ENCODE assay signal across 9 cellular contexts in genomic region chr3:61858054-61858453, GRCh38.
DNase-seq lines count a peak whose midpoint lies in the region; ATAC-seq and TF ChIP-seq lines count a peak whose summit lies in the region.
"Had no signal": no experiment of that assay in that cellular context is flagged by ENCODE, and none has a peak within 500 bp of the region (broad histone marks: within the 10 kb centered on the region; RNA-seq: fewer than 3 reads in every experiment).

No MANE protein-coding gene starts in this region.

- no peaks in the 10 kb centered on the region for H3K4me1 Mint-ChIP-seq in stimulated activated naive CD8-positive, alpha-beta T cell treated with anti-CD3 and anti-CD28 coated beads, Interleukin-15, amount 100 ng/mL, for 72 hours

- H3K9me3 Mint-ChIP-seq in stimulated activated naive CD8-positive, alpha-beta T cell treated with anti-CD3 and anti-CD28 coated beads, Interleukin-15, amount 100 ng/mL, for 72 hours, result no peaks in the 10 kb centered on the region

- TF ChIP-seq POLR2A in HCT116 (IDR thresholded peaks at IDR 0.05; ENCODE audit: borderline replicate concordance, extremely low read depth, insufficient read depth, insufficient read length), result no peak

- no peak for ATAC-seq in HCT116
- peak; percentile 90 for ATAC-seq in SK-N-SH treated with all-trans-retinoic acid at 6 μM for 48 hours
- ATAC-seq in omental fat pad (ENCODE audit: low FRiP score), result no peak
- ATAC-seq in HG02623 (IDR thresholded peaks at IDR 0.05; ENCODE audit: unreplicated experiment), result no peak
- ATAC-seq in stimulated activated naive CD8-positive, alpha-beta T cell treated with anti-CD3 and anti-CD28 coated beads, Interleukin-15, amount 100 ng/mL, for 72 hours, result no peak

- H3K4me3 ChIP-seq in HCT116 (replicated peaks in 1 of 2; ENCODE audit: low read depth in 1 of 2, low read length in 2 of 2), result no peak overlapping the region
- H3K4me3 ChIP-seq in right atrium auricular region, result no peak overlapping the region

- H2AFZ ChIP-seq in HCT116 (ENCODE audit: low read depth, low read length, poor library complexity, severe bottlenecking), result no peak overlapping the region

- no peaks in the 10 kb centered on the region for H3K9me2 ChIP-seq in HCT116 (ENCODE audit: insufficient read depth)

- H3K36me3 ChIP-seq in HCT116 (ENCODE audit: control insufficient read depth in 1 of 2, insufficient read depth in 2 of 2, low read length in 2 of 2) (no peaks in the 10 kb centered on the region), right atrium auricular region (no peaks in the 10 kb centered on the region)

- TF ChIP-seq CTCF in 22Rv1 (IDR thresholded peaks at IDR 0.05), result peak; percentile 59
- TF ChIP-seq CTCF in HCT116 (IDR thresholded peaks at IDR 0.05 in 2 of 3, conservative IDR thresholded peaks at IDR 0.05 in 1 of 3; ENCODE audit: borderline replicate concordance in 1 of 3, insufficient read depth in 1 of 3, low read depth in 2 of 3, low read length in 2 of 3), result peak in 2 of 3 experiments; percentile 50 to 56; a peak in 3 of 6 replicates
- TF ChIP-seq CTCF in right atrium auricular region (IDR thresholded peaks at IDR 0.05), result peak; percentile 46 to 71
- no peak for TF ChIP-seq CTCF in omental fat pad (IDR thresholded peaks at IDR 0.05)

- RAD21 ChIA-PET in HCT116 (lab: Charles Lee; ENCODE audit: low non-redundant PET in 1 of 2, low total read pairs in 2 of 2, uncharacterized antibody in 2 of 2, unreplicated experiment in 2 of 2), result no interaction called here

- no peaks in the 10 kb centered on the region for H3K4me1 ChIP-seq in HCT116 (ENCODE audit: control insufficient read depth in 1 of 2, insufficient read depth in 2 of 2, low read length in 2 of 2)
- H3K4me1 ChIP-seq in right atrium auricular region, result peaks cover 0 to 29% of the 10 kb centered on the region in 2 donors

- TF ChIP-seq RAD21 in HCT116 (IDR thresholded peaks at IDR 0.05; ENCODE audit: low read depth), result peak; percentile 72

- H3K4me3 Mint-ChIP-seq in stimulated activated naive CD8-positive, alpha-beta T cell treated with anti-CD3 and anti-CD28 coated beads, Interleukin-15, amount 100 ng/mL, for 72 hours, result no peak overlapping the region

- BruUV-seq in HCT116 (replicated peaks; lab: Mats Ljungman, UMichigan), result no TSS peak

- no peak overlapping the region for H3K27ac Mint-ChIP-seq in stimulated activated naive CD8-positive, alpha-beta T cell treated with anti-CD3 and anti-CD28 coated beads, Interleukin-15, amount 100 ng/mL, for 72 hours

- H3K27ac ChIP-seq in 22Rv1 (no peak overlapping the region), HCT116 (ENCODE audit: low read depth, low read length) (no peak overlapping the region), right atrium auricular region (no peak overlapping the region)

- no peak overlapping the region for H3K4me2 ChIP-seq in HCT116 (ENCODE audit: low read length)

- intact Hi-C loops in HCT116 (cut with micrococcal nuclease), result loop anchor here (2.0 to 10.0 kb wide), 4 partner anchors 194 to 331 kb away; partner anchors contain the start of gene PTPRG

- POLR2A ChIA-PET in HCT116 (lab: Charles Lee), result no interaction called here

- no peaks in the 10 kb centered on the region for H3K79me2 ChIP-seq in HCT116 (ENCODE audit: insufficient read depth, low read length)

- DNase-seq in HCT116 (ENCODE audit: low read depth, low spot score), result peak; percentile 7
- DNase-seq in right atrium auricular region (ENCODE audit: low spot score), result no peak
- no peak for DNase-seq in omental fat pad (ENCODE audit: low spot score)
- DNase-seq in activated effector memory CD4-positive, alpha-beta T cell treated with Interleukin-2 at 50 U/mL for 16 hours, result no peak
- no peak for DNase-seq in stimulated activated naive CD8-positive, alpha-beta T cell treated with anti-CD3 and anti-CD28 coated beads, Interleukin-15, amount 100 ng/mL, for 72 hours
- DNase-seq: EL had no signal

- H3K27me3 ChIP-seq in HCT116 (ENCODE audit: insufficient read depth, low read length), result no peaks in the 10 kb centered on the region
- no peaks in the 10 kb centered on the region for H3K27me3 ChIP-seq in right atrium auricular region

- no peaks in the 10 kb centered on the region for H4K20me1 ChIP-seq in HCT116 (ENCODE audit: insufficient read depth)

- CTCF ChIA-PET in HCT116 (lab: Charles Lee), result interaction anchor here (1.1 to 1.7 kb wide), 3 partner anchors 25 to 193 kb away, joined by 3 to 5 read pairs (median 4); no protein-coding TSS in a partner anchor

- H3K9me3 ChIP-seq in HCT116 (ENCODE audit: control insufficient read depth in 1 of 2, insufficient read depth in 1 of 2, low read depth in 1 of 2, low read length in 2 of 2) (no peaks in the 10 kb centered on the region), right atrium auricular region (no peaks in the 10 kb centered on the region)

- H3K9ac ChIP-seq in HCT116 (ENCODE audit: low read length), result no peak overlapping the region

- peaks cover 9% of the 10 kb centered on the region for H3K27me3 Mint-ChIP-seq in stimulated activated naive CD8-positive, alpha-beta T cell treated with anti-CD3 and anti-CD28 coated beads, Interleukin-15, amount 100 ng/mL, for 72 hours

TF ChIP-seq in HCT116, 20 proteins besides CTCF, POLR2A, EP300 and RAD21 (continues in another document):
- no peak for TF ChIP-seq YY1 (IDR thresholded peaks at IDR 0.05; ENCODE audit: extremely low read depth, insufficient replicate concordance, low read depth, low read length)
- TF ChIP-seq, protein P1, sequence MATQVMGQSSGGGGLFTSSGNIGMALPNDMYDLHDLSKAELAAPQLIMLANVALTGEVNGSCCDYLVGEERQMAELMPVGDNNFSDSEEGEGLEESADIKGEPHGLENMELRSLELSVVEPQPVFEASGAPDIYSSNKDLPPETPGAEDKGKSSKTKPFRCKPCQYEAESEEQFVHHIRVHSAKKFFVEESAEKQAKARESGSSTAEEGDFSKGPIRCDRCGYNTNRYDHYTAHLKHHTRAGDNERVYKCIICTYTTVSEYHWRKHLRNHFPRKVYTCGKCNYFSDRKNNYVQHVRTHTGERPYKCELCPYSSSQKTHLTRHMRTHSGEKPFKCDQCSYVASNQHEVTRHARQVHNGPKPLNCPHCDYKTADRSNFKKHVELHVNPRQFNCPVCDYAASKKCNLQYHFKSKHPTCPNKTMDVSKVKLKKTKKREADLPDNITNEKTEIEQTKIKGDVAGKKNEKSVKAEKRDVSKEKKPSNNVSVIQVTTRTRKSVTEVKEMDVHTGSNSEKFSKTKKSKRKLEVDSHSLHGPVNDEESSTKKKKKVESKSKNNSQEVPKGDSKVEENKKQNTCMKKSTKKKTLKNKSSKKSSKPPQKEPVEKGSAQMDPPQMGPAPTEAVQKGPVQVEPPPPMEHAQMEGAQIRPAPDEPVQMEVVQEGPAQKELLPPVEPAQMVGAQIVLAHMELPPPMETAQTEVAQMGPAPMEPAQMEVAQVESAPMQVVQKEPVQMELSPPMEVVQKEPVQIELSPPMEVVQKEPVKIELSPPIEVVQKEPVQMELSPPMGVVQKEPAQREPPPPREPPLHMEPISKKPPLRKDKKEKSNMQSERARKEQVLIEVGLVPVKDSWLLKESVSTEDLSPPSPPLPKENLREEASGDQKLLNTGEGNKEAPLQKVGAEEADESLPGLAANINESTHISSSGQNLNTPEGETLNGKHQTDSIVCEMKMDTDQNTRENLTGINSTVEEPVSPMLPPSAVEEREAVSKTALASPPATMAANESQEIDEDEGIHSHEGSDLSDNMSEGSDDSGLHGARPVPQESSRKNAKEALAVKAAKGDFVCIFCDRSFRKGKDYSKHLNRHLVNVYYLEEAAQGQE (IDR thresholded peaks at IDR 0.05; ENCODE audit: low read depth), result no peak
- no peak for TF ChIP-seq FOSL1 (IDR thresholded peaks at IDR 0.05; ENCODE audit: low read depth)
- no peak for TF ChIP-seq CEBPB (IDR thresholded peaks at IDR 0.05; ENCODE audit: low read depth)
- TF ChIP-seq CBX3 (IDR thresholded peaks at IDR 0.05; ENCODE audit: low read depth), result no peak

TF ChIP-seq in SK-N-SH treated with all-trans-retinoic acid at 6 μM for 48 hours, 23 proteins besides CTCF, POLR2A, EP300 and RAD21:
- TF ChIP-seq RARB (CRISPR knock-in tag; IDR thresholded peaks at IDR 0.05) (no peak), ZFP30 (CRISPR knock-in tag; IDR thresholded peaks at IDR 0.05) (no peak)

Comparison
In these comparisons a context has a peak if more than half of its experiments do, and no peak if none do; other contexts are left out.
1. CTCF ChIP-seq: peak in 22Rv1 (single experiment), HCT116 (2 of 3) and right atrium auricular region (2 of 2); none in omental fat pad (0 of 3).